ENCODE assay signal across 12 cellular contexts in the genomic region with DNA sequence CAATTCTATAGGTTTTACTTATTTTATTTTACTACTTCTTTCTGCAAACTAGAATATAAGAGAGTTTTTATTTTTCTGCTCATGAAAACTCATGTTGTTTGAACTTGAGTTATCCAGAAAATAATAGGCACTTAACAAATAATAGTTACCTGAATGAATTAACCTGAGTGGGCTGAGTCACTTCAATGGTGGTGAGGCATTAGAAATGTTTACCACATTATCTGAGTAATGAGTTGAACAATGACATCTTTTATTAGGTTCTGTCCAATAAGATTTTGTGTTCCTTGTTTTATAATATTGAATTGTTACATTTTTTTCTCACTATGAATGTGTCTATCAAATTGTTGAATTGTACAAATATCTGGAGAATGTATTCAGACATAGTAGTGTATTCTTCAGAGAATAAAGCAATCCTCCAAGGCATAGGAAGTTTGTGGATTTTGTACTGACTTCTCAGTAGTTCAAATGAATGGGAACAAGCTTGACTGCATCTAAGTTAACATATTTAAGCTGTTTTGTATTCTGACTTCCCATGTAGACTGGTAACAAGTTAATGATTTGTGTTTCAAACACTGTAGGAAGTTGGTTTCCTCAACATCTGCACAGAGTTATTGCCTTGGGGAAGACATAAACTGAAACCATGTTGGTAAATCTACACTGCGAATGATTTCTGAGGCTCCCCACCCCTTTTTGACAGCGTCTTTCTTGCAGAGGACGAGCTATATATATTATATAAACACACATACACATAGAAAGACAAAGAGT.
DNase-seq lines count a peak whose midpoint lies in the region; ATAC-seq lines count a peak whose summit lies in the region.
"Had no signal": no experiment of that assay in that cellular context is flagged by ENCODE, and none has a peak within 500 bp of the region (broad histone marks: within the 10 kb centered on the region; RNA-seq: fewer than 3 reads in every experiment).

No MANE protein-coding gene starts in this region.

- ATAC-seq in GM19395 (IDR thresholded peaks at IDR 0.05; ENCODE audit: unreplicated experiment): peak; percentile 94
- ATAC-seq in HG02759 (IDR thresholded peaks at IDR 0.05; ENCODE audit: unreplicated experiment): peak; percentile 75
- peak; percentile 95 for ATAC-seq in HG03460 (IDR thresholded peaks at IDR 0.05; ENCODE audit: unreplicated experiment)
- no peak for ATAC-seq in left colon
- ATAC-seq: natural killer cell had no signal

- intact Hi-C loops in left colon (cut with DNase I, micrococcal nuclease): no loop called here

- DNase-seq in kidney tubule cell (ENCODE audit: low spot score) (peak; percentile 60), NCI-H1048 (lab: John Stamatoyannopoulos, UW) (no peak), NCI-H526 (lab: John Stamatoyannopoulos, UW) (no peak), DMS79 treated with DMSO at 0.1 percent for 48 hours (lab: John Stamatoyannopoulos, UW) (no peak), left colon (no peak)
- DNase-seq: activated CD4-positive, alpha-beta T cell treated with anti-CD3 and anti-CD28 coated beads for 4 hours; kidney; natural killer cell; NCI-H1694 had no signal
